In the genomic region with DNA sequence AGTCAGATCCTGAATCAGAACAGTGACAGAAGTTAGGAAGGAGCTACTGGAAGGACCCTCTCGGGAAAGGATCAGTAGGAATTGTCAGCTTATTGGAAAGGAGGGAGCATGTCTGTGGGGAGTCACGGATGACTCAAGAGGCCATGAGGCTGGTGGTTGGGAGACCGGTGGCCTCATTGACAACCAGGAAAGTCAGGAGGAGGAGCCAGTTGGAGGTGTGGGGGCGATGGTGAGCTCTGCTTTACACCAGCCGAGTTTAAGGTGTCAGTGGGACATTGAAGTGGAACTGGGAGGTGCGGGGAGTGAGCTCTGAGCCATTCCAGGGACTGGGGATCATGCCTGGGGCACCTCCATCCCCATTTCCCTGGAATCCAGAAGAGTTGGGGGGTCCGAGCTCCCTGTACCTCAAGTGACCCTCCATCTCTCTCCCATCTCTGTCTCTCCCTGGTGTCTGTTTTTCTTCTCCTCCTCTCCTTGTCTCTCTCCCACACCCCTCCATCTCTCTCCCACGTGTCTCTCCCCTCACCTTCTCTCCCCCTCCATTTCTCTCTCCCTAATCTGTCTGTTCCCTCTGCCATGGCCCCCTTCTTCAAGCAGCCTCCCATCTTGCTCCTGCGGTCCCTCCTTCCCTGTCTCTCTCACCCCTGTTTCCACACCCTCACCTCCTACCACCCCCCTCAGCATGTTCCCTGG, we compare ENCODE assay signal across 17 cellular contexts. TPM values are rescaled to one million over a fixed set of nuclear protein-coding genes. Genes with fewer than 3 reads are reported as not detected.
DNase-seq lines count a peak whose midpoint lies in the region; ATAC-seq and TF ChIP-seq lines count a peak whose summit lies in the region.
"Had no signal": no experiment of that assay in that cellular context is flagged by ENCODE, and none has a peak within 500 bp of the region (broad histone marks: within the 10 kb centered on the region; RNA-seq: fewer than 3 reads in every experiment).

No MANE protein-coding gene starts in this region.

- H4K8ac ChIP-seq in mesendoderm (ENCODE audit: low read depth, low read length): no peak overlapping the region

- H4K20me1 ChIP-seq in SK-N-SH (ENCODE audit: insufficient read depth): no peaks in the 10 kb centered on the region

- CTCF ChIA-PET in SK-N-SH (lab: Yijun Ruan, JAX): interaction anchor here (1.4 to 3.3 kb wide), 3 partner anchors 9 to 14 kb away, joined by 3 to 16 read pairs (median 4); partner anchors contain the start of gene ZBTB9

- H3K4me1 ChIP-seq in SK-N-SH (ENCODE audit: control insufficient read depth in 1 of 2, insufficient read depth in 2 of 2, low read depth in 1 of 2, low read length in 1 of 2) (no peaks in the 10 kb centered on the region), mesendoderm (ENCODE audit: control insufficient read depth, low read depth, low read length) (no peaks in the 10 kb centered on the region), heart left ventricle (peaks cover 0 to 15% (median 0%) of the 10 kb centered on the region in 12 donors)
- H3K4me1 ChIP-seq: prostate gland, uterus had no signal

- no peak overlapping the region for H3K56ac ChIP-seq in mesendoderm (ENCODE audit: low read length)

- WGBS in SK-N-SH (ENCODE audit: low lambda C conversion rate): 90% methylated on average over 7 of the region's 9 CpGs
- no CpG with 5 or more reads among the region's 9 CpGs for WGBS in mesendoderm (ENCODE audit: extremely low coverage, insufficient coverage, low lambda C conversion rate)
- WGBS in heart left ventricle, 4 donors: 74 to 81% (median 78%) methylated on average over 9 of the region's 9 CpGs

- H3K36me3 ChIP-seq in SK-N-SH (replicated peaks in 1 of 2; ENCODE audit: control insufficient read depth in 1 of 2, insufficient read depth in 2 of 2, low read length in 1 of 2) (peaks cover 22 to 42% of the 10 kb centered on the region in 2 experiments), WERI-Rb-1 (peaks cover 94% of the 10 kb centered on the region), mesendoderm (ENCODE audit: control insufficient read depth, insufficient read depth, low read length) (peaks cover 31% of the 10 kb centered on the region), heart left ventricle (peaks cover 0 to 83% (median 67%) of the 10 kb centered on the region in 9 donors)
- H3K36me3 ChIP-seq: uterus had no signal

- H2BK120ac ChIP-seq in mesendoderm (ENCODE audit: low read depth, low read length): no peak overlapping the region

- POLR2A ChIA-PET in SK-N-SH (lab: Yijun Ruan, JAX): no interaction called here

- peak; percentile 9 for DNase-seq in SK-N-SH
- DNase-seq in ELR (ENCODE audit: low read depth): peak; percentile 62
- no peak for DNase-seq in WERI-Rb-1
- peak; percentile 36 for DNase-seq in mesendoderm
- DNase-seq in AG08395 (ENCODE audit: low spot score): no peak
- DNase-seq in heart left ventricle: no peak
- DNase-seq: 8988T; activated gamma-delta T cell; NCI-H146; NCI-H748 treated with DMSO at 0.1 percent for 48 hours; SIG-M5; small intestine; stimulated activated CD4-positive, alpha-beta T cell treated with anti-CD3 and anti-CD28 coated beads, Interleukin-4, amount 100 ng/mL, for 1 hour; uterus had no signal

- H3K9me2 ChIP-seq in SK-N-SH: no peaks in the 10 kb centered on the region

- no peak overlapping the region for H3K23ac ChIP-seq in mesendoderm (ENCODE audit: low read length)

- peaks cover 6% of the 10 kb centered on the region for H3K79me1 ChIP-seq in mesendoderm (ENCODE audit: low read length)

- no peak overlapping the region for H3K4ac ChIP-seq in mesendoderm (ENCODE audit: low read depth, low read length)

- H2AK5ac ChIP-seq in mesendoderm (ENCODE audit: low read length): no peak overlapping the region

- no peak overlapping the region for H2AFZ ChIP-seq in SK-N-SH (ENCODE audit: low read depth)

- ATAC-seq in SK-N-SH treated with all-trans-retinoic acid at 6 μM for 48 hours (no peak), GM21360 (IDR thresholded peaks at IDR 0.05; ENCODE audit: unreplicated experiment) (no peak), heart left ventricle (no peak)

- TF ChIP-seq EP300 in SK-N-SH (IDR thresholded peaks at IDR 0.05; ENCODE audit: borderline replicate concordance in 1 of 2, low read depth in 1 of 2, low read length in 1 of 2): no peak

- H3K4me2 ChIP-seq in SK-N-SH (no peak overlapping the region), mesendoderm (ENCODE audit: low read length) (no peak overlapping the region)

- no peak overlapping the region for H2BK15ac ChIP-seq in mesendoderm (replicated peaks; ENCODE audit: low read depth)

- TF ChIP-seq RAD21 in SK-N-SH (IDR thresholded peaks at IDR 0.05; ENCODE audit: low read length): no peak

- TF ChIP-seq POLR2A in heart left ventricle (IDR thresholded peaks at IDR 0.05): no peak

- H3K27ac ChIP-seq in SK-N-SH (ENCODE audit: low read depth in 2 of 2, low read length in 1 of 2) (no peak overlapping the region), WERI-Rb-1 (no peak overlapping the region), mesendoderm (ENCODE audit: low read depth, low read length) (no peak overlapping the region), heart left ventricle (no peak overlapping the region)
- H3K27ac ChIP-seq: prostate gland, uterus had no signal

- H3F3A ChIP-seq in SK-N-SH (replicated peaks; ENCODE audit: insufficient read depth): no peaks in the 10 kb centered on the region

- H3K27me3 ChIP-seq in SK-N-SH (ENCODE audit: insufficient read depth) (no peaks in the 10 kb centered on the region), WERI-Rb-1 (ENCODE audit: insufficient read depth, low read depth, severe bottlenecking) (no peaks in the 10 kb centered on the region), mesendoderm (ENCODE audit: insufficient read depth, low read length, poor library complexity) (no peaks in the 10 kb centered on the region), heart left ventricle (no peaks in the 10 kb centered on the region)
- H3K27me3 ChIP-seq: uterus had no signal

- H3K9ac ChIP-seq in SK-N-SH (no peak overlapping the region), mesendoderm (ENCODE audit: low read length) (no peak overlapping the region)

- H3K4me3 ChIP-seq in SK-N-SH (ENCODE audit: low read depth in 2 of 2, low read length in 1 of 2): no peak overlapping the region
- H3K4me3 ChIP-seq in WERI-Rb-1 (ENCODE audit: low read depth, low read length): no peak overlapping the region
- no peak overlapping the region for H3K4me3 ChIP-seq in mesendoderm (ENCODE audit: low read length)
- no peak overlapping the region for H3K4me3 ChIP-seq in heart left ventricle
- H3K4me3 ChIP-seq: prostate gland, uterus had no signal

- H4K5ac ChIP-seq in mesendoderm (ENCODE audit: low read length): no peak overlapping the region

- TF ChIP-seq CTCF in SK-N-SH (IDR thresholded peaks at IDR 0.05) (no peak), WERI-Rb-1 (IDR thresholded peaks at IDR 0.05; ENCODE audit: low read depth, low read length) (0 out of 2 replicates have a peak, but pooled peaks have one; percentile 6), heart left ventricle (IDR thresholded peaks at IDR 0.05) (no peak)

- no peaks in the 10 kb centered on the region for H3K9me3 ChIP-seq in SK-N-SH
- no peaks in the 10 kb centered on the region for H3K9me3 ChIP-seq in WERI-Rb-1 (ENCODE audit: severe bottlenecking)
- H3K9me3 ChIP-seq in heart left ventricle: no peaks in the 10 kb centered on the region
- H3K9me3 ChIP-seq: prostate gland, uterus had no signal

- H2BK5ac ChIP-seq in mesendoderm (ENCODE audit: low read length): no peak overlapping the region

- intact Hi-C loops in heart left ventricle (cut with DNase I): no loop called here

- no peak overlapping the region for H3K18ac ChIP-seq in mesendoderm (ENCODE audit: low read length)

- H3K79me2 ChIP-seq in SK-N-SH (ENCODE audit: insufficient read depth) (no peaks in the 10 kb centered on the region), mesendoderm (ENCODE audit: control insufficient read depth, insufficient read depth, low read length) (peaks cover 1% of the 10 kb centered on the region)

TF ChIP-seq in SK-N-SH, 30 proteins besides CTCF, POLR2A, EP300 and RAD21 (continues in another document):
- TF ChIP-seq RXRA (IDR thresholded peaks at IDR 0.05; ENCODE audit: borderline replicate concordance, low read depth) (no peak), TCF12 (IDR thresholded peaks at IDR 0.05) (no peak)

TF ChIP-seq in SK-N-SH treated with all-trans-retinoic acid at 6 μM for 48 hours, 23 proteins besides CTCF, POLR2A, EP300 and RAD21 (continues in another document):
- TF ChIP-seq TCF4 (CRISPR knock-in tag; IDR thresholded peaks at IDR 0.05; ENCODE audit: borderline replicate concordance) (no peak), CSDC2 (CRISPR knock-in tag; IDR thresholded peaks at IDR 0.05) (no peak)

RNA-seq across cellular contexts. Expression of gene ZBTB9, which starts 14.3 kb away (rescaled TPM):
- polyA plus RNA-seq in SK-N-SH (2012; rRNA removed): 5.7 and 5.9 TPM in 2 replicates
- 4.4 and 5.3 TPM in 2 replicates for polyA plus RNA-seq in SK-N-SH (2012; cell fraction: cytosol; rRNA removed)
- 17.4 and 20.9 TPM in 2 replicates for polyA plus RNA-seq in SK-N-SH (2012; cell fraction: nucleus; rRNA removed)
- 15.1 TPM for polyA plus RNA-seq in mesendoderm (2013, experiment 1 of 2)
- 15.5 TPM for polyA plus RNA-seq in mesendoderm (2013, experiment 2 of 2)
- total RNA-seq in heart left ventricle: 1 to 10 TPM; 2.5 to 6.4 (median 4.7) TPM
- polyA plus RNA-seq in heart left ventricle: 1 to 10 TPM; 2.2 to 5.6 TPM

RNA-seq across cellular contexts. Expression of gene SYNGAP1, which starts 20.2 kb away (rescaled TPM):
- polyA plus RNA-seq in SK-N-SH (2012; rRNA removed) (5.9 and 8.8 TPM in 2 replicates), heart left ventricle (1 to 10 TPM; 5.0 to 5.8 TPM)
- 3.2 and 3.9 TPM in 2 replicates for polyA plus RNA-seq in SK-N-SH (2012; cell fraction: cytosol; rRNA removed)
- polyA plus RNA-seq in SK-N-SH (2012; cell fraction: nucleus; rRNA removed): 38.1 and 40.3 TPM in 2 replicates
- polyA plus RNA-seq in mesendoderm (2013, experiment 1 of 2): 42.1 TPM
- 54.9 TPM for polyA plus RNA-seq in mesendoderm (2013, experiment 2 of 2)
- total RNA-seq in heart left ventricle: 1 to 10 TPM; 2.4 to 9.9 (median 4.4) TPM

RNA-seq across cellular contexts. Expression of gene CUTA, which starts 22.2 kb away (rescaled TPM):
- polyA plus RNA-seq in SK-N-SH (2012; rRNA removed) (349 and 444 TPM in 2 replicates), heart left ventricle (100 to 1,000 TPM; 139 to 142 TPM)
- 337 and 359 TPM in 2 replicates for polyA plus RNA-seq in SK-N-SH (2012; cell fraction: cytosol; rRNA removed)
- 318 and 652 TPM in 2 replicates for polyA plus RNA-seq in SK-N-SH (2012; cell fraction: nucleus; rRNA removed)
- 227 TPM for polyA plus RNA-seq in mesendoderm (2013, experiment 1 of 2)
- polyA plus RNA-seq in mesendoderm (2013, experiment 2 of 2): 219 TPM
- total RNA-seq in heart left ventricle: 100 to 1,000 TPM in 8 of 9 donors, 10 to 100 TPM in 1; 99.3 to 142 (median 120) TPM

RNA-seq across cellular contexts. Expression of gene PHF1, which starts 29.3 kb away (rescaled TPM):
- 48.7 and 59.0 TPM in 2 replicates for polyA plus RNA-seq in SK-N-SH (2012; rRNA removed)
- 17.7 and 25.5 TPM in 2 replicates for polyA plus RNA-seq in SK-N-SH (2012; cell fraction: cytosol; rRNA removed)
- 250 and 323 TPM in 2 replicates for polyA plus RNA-seq in SK-N-SH (2012; cell fraction: nucleus; rRNA removed)
- polyA plus RNA-seq in mesendoderm (2013, experiment 1 of 2): 22.8 TPM
- polyA plus RNA-seq in mesendoderm (2013, experiment 2 of 2): 22.2 TPM
- 10 to 100 TPM; 43.0 to 82.1 (median 47.3) TPM for total RNA-seq in heart left ventricle
- 10 to 100 TPM; 54.0 to 77.0 TPM for polyA plus RNA-seq in heart left ventricle

RNA-seq across cellular contexts. Expression of gene KIFC1, which starts 48.5 kb away (rescaled TPM):
- polyA plus RNA-seq in SK-N-SH (2012; rRNA removed) (29.6 and 35.9 TPM in 2 replicates), heart left ventricle (under 1 TPM; 0.04 to 0.30 TPM)
- 13.6 and 23.2 TPM in 2 replicates for polyA plus RNA-seq in SK-N-SH (2012; cell fraction: cytosol; rRNA removed)
- polyA plus RNA-seq in SK-N-SH (2012; cell fraction: nucleus; rRNA removed): 40.0 and 48.8 TPM in 2 replicates
- 44.8 TPM for polyA plus RNA-seq in mesendoderm (2013, experiment 1 of 2)
- 46.4 TPM for polyA plus RNA-seq in mesendoderm (2013, experiment 2 of 2)
- total RNA-seq in heart left ventricle: 1 to 10 TPM in 3 of 9 donors, under 1 TPM in 3, not detected in 3; 0.39 to 7.0 (median 1.0) TPM

Comparison
In these comparisons a context has a peak if more than half of its experiments do, and no peak if none do; other contexts are left out.
1. DNase-seq: peak in SK-N-SH (single experiment), ELR (single experiment) and mesendoderm (single experiment); none in WERI-Rb-1 (single experiment), AG08395 (single experiment) and heart left ventricle (0 of 5).